In the genomic region with DNA sequence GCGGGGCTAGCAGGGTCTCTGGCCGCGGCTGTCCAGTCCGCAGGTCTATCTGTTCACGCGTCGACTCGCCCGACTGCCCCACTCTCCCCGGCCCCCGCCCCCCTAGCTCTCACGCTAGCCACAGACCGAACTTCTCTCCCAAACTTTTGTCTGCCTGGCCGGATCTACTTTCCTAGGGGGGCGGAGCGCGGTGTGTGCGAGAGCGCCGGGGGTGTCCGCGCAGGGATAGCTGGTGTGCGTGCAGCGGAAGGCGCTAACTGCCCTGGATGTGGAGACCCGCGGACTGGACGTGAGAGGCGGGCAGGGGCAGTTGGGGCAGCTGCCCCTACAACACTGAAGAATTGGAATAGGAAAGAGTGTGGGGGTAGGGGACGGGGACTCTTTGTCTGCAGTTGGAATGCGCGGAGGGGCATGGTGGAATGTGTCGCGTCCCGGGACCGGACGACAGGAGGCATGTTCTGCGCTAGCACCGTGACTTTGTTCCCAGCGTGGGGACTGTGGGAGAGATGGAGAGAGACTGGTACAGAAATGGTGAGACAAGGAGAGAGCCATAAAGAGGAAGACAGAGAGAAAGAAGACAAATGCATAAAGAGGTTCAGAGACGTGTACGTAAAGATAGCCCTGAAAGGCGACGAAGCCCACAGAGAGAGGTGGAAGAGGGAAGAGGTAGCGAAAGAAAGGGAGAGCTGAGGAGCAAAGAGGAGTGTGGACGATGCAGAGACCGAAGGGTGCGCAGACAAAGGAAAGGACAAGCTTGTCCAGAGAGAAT, we compare ENCODE assay signal across 8 cellular contexts. TPM values are rescaled to one million over a fixed set of nuclear protein-coding genes. Genes with fewer than 3 reads are reported as not detected.
DNase-seq lines count a peak whose midpoint lies in the region; ATAC-seq and TF ChIP-seq lines count a peak whose summit lies in the region.

AJUBA (minus strand) TSS at position 75 of the 769 bp plus-strand sequence. CDS start 285 bp downstream, outside the sequence.

- H3K36me3 ChIP-seq in OCI-LY3 (replicated peaks; ENCODE audit: low read depth, low read length) (no peaks in the 10 kb centered on the region), esophagus muscularis mucosa (peaks cover 0 to 6% (median 3%) of the 10 kb centered on the region in 4 donors), muscle layer of colon (ENCODE audit: insufficient read depth, low read length) (peaks cover 3% of the 10 kb centered on the region)

- no peak for TF ChIP-seq POLR2A in esophagus muscularis mucosa (IDR thresholded peaks at IDR 0.05; ENCODE audit: low read depth)

- H3K9ac ChIP-seq in OCI-LY3 (ENCODE audit: low read length) (peak within 1 kb of the TSS; percentile 61), muscle layer of colon (ENCODE audit: low read length) (peak within 1 kb of the TSS; percentile 0)

- peak within 1 kb of the TSS; percentile 72 for H3K4me2 ChIP-seq in OCI-LY3 (ENCODE audit: low read length)

- H3K27ac Mint-ChIP-seq in activated T-cell treated with anti-CD3 and anti-CD28 coated beads, Interleukin-2, amount 50 U/mL, for 24 hours, result no peak within 1 kb of the TSS

- H3K4me3 Mint-ChIP-seq in activated T-cell treated with anti-CD3 and anti-CD28 coated beads, Interleukin-2, amount 50 U/mL, for 24 hours, result no peak within 1 kb of the TSS

- under 1% methylated on average over 24 of the region's 48 CpGs for WGBS in esophagus muscularis mucosa

- H3K27ac ChIP-seq in OCI-LY3 (ENCODE audit: low read length) (no peak within 1 kb of the TSS), esophagus muscularis mucosa (replicated peaks in 1 of 4) (peak within 1 kb of the TSS; percentile 75 to 89 (median 83)), muscle layer of colon (ENCODE audit: low read depth, low read length) (peak within 1 kb of the TSS; percentile 85)

- H2AFZ ChIP-seq in OCI-LY3 (ENCODE audit: low read depth, low read length), result peak within 1 kb of the TSS; percentile 35; the same call in 1 of the 2 replicates

- H3K4me3 ChIP-seq in OCI-LY3 (ENCODE audit: low read length) (peak within 1 kb of the TSS; percentile 74), esophagus muscularis mucosa (peak within 1 kb of the TSS; percentile 74 to 87 (median 74)), muscle layer of colon (ENCODE audit: low read depth in 1 of 2, low read length in 2 of 2) (peak within 1 kb of the TSS; percentile 64 to 72)

- peaks cover 9% of the 10 kb centered on the region for H3K36me3 Mint-ChIP-seq in activated T-cell treated with anti-CD3 and anti-CD28 coated beads, Interleukin-2, amount 50 U/mL, for 24 hours (ENCODE audit: low read depth)

- intact Hi-C loops in esophagus muscularis mucosa (cut with DNase I), result loop anchor here (5.0 to 10.0 kb wide), 2 partner anchors 50 to 108 kb away; partner anchors contain the start of gene LRP10

- H3K4me1 ChIP-seq in OCI-LY3 (ENCODE audit: low read length) (no peaks in the 10 kb centered on the region), esophagus muscularis mucosa (peaks cover 37 to 59% (median 54%) of the 10 kb centered on the region in 4 donors), muscle layer of colon (ENCODE audit: insufficient read depth, low read length) (peaks cover 17% of the 10 kb centered on the region)

- H3K4me1 Mint-ChIP-seq in activated T-cell treated with anti-CD3 and anti-CD28 coated beads, Interleukin-2, amount 50 U/mL, for 24 hours (ENCODE audit: low read depth), result peaks cover 7% of the 10 kb centered on the region

- TF ChIP-seq CTCF in OCI-LY3 (IDR thresholded peaks at IDR 0.05; ENCODE audit: low read depth, low read length) (no peak), esophagus muscularis mucosa (IDR thresholded peaks at IDR 0.05) (no peak)

- H3K27me3 Mint-ChIP-seq in activated T-cell treated with anti-CD3 and anti-CD28 coated beads, Interleukin-2, amount 50 U/mL, for 24 hours, result peaks cover 3% of the 10 kb centered on the region

- ATAC-seq in HG02759 (IDR thresholded peaks at IDR 0.05; ENCODE audit: unreplicated experiment), result peak; percentile 41
- no peak for ATAC-seq in HG03045 (IDR thresholded peaks at IDR 0.05; ENCODE audit: unreplicated experiment)

- no peaks in the 10 kb centered on the region for H3K9me3 ChIP-seq in OCI-LY3 (ENCODE audit: insufficient read depth, low read length)
- H3K9me3 ChIP-seq in esophagus muscularis mucosa, result no peaks in the 10 kb centered on the region
- H3K9me3 ChIP-seq in muscle layer of colon (ENCODE audit: low read length), result no peaks in the 10 kb centered on the region

- TF ChIP-seq EP300 in esophagus muscularis mucosa (IDR thresholded peaks at IDR 0.05), result no peak

- H4K20me1 ChIP-seq in OCI-LY3 (ENCODE audit: insufficient read depth, low read length), result no peaks in the 10 kb centered on the region

- no peaks in the 10 kb centered on the region for H3K27me3 ChIP-seq in OCI-LY3 (ENCODE audit: low read depth, low read length)
- H3K27me3 ChIP-seq in esophagus muscularis mucosa, result peaks cover 0 to 18% (median 0%) of the 10 kb centered on the region in 4 donors
- H3K27me3 ChIP-seq in muscle layer of colon (ENCODE audit: control insufficient read depth in 1 of 2, insufficient read depth in 2 of 2, low read length in 2 of 2), result peaks cover 0 to 8% of the 10 kb centered on the region in 2 donors

- H3K79me2 ChIP-seq in OCI-LY3 (ENCODE audit: low read length), result no peaks in the 10 kb centered on the region

- peak; percentile 82 for DNase-seq in D341Med (ENCODE audit: low spot score)
- DNase-seq in activated T-cell treated with anti-CD3 and anti-CD28 coated beads, Interleukin-2, amount 50 U/mL, for 24 hours, result peak; percentile 85
- peak; percentile 95 for DNase-seq in esophagus muscularis mucosa (ENCODE audit: extremely low spot score)
- DNase-seq in stimulated activated CD8-positive, alpha-beta memory T cell treated with anti-CD3 and anti-CD28 coated beads, Interleukin-4, amount 100 ng/mL, for 48 hours, result peak; percentile 83

- no peaks in the 10 kb centered on the region for H3K9me3 Mint-ChIP-seq in activated T-cell treated with anti-CD3 and anti-CD28 coated beads, Interleukin-2, amount 50 U/mL, for 24 hours

RNA-seq across cellular contexts. Expression of gene AJUBA, which starts in this region (rescaled TPM):
- total RNA-seq in esophagus muscularis mucosa, result 10 to 100 TPM in 3 of 4 donors, 1 to 10 TPM in 1; 7.0 to 32.5 (median 17.9) TPM
